In the genomic region with DNA sequence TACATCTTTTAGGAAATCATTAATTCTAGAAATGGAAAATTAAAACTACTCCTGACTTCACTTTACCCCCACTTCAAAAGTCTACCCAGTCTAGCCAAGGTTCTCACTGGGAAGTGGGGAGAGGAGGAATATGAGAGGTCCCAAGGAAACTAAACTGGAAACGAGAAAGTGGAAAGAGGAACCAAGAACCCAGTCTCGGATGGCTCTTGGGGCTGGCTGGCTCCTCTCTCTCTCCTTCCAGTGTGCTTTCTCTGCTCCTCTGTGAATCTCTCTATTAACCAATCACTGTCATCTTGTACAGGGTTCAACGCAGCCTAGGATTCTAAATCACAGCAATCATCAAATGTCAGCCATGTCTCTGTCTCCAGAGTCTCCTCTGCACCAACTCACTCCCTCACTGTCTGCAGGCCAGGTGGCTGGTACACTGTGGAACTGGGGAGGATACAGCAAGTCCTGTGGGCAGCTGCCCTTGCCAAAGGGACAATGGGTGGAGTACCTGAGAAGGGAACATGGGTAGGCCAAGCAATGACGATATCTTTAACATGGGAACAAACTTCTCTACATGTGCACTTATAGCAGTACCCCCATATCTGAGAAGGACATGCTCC, we compare ENCODE assay signal across 10 cellular contexts. TPM values are rescaled to one million over a fixed set of nuclear protein-coding genes. Genes with fewer than 3 reads are reported as not detected.
DNase-seq lines count a peak whose midpoint lies in the region; ATAC-seq and TF ChIP-seq lines count a peak whose summit lies in the region.
"Had no signal": no experiment of that assay in that cellular context is flagged by ENCODE, and none has a peak within 500 bp of the region (broad histone marks: within the 10 kb centered on the region; RNA-seq: fewer than 3 reads in every experiment).

No MANE protein-coding gene starts in this region.

- H3K9ac ChIP-seq in H9 (ENCODE audit: extremely low read depth, insufficient read length, low read length) (no peak overlapping the region), subcutaneous abdominal adipose tissue (ENCODE audit: low read length in 5 of 5) (peak overlapping the region in 1 of 5 donors; percentile 12)

- no peak overlapping the region for H3K4me3 ChIP-seq in subcutaneous abdominal adipose tissue (ENCODE audit: low read depth in 1 of 5, low read length in 5 of 5)
- H3K4me3 ChIP-seq: colonic mucosa had no signal

- no peaks in the 10 kb centered on the region for H3K36me3 ChIP-seq in subcutaneous abdominal adipose tissue (ENCODE audit: control insufficient read depth in 5 of 5, insufficient read depth in 5 of 5, low read length in 5 of 5)
- H3K36me3 ChIP-seq: colonic mucosa had no signal

- no peaks in the 10 kb centered on the region for H3K23me2 ChIP-seq in H9 (ENCODE audit: insufficient read length, low read depth, low read length, poor library complexity, severe bottlenecking)

- no peaks in the 10 kb centered on the region; the same call in 1 of the 2 replicates for H3K4me1 ChIP-seq in H9 (ENCODE audit: insufficient read depth, low read length)
- peaks cover 8 to 80% (median 56%) of the 10 kb centered on the region in 5 donors for H3K4me1 ChIP-seq in subcutaneous abdominal adipose tissue (ENCODE audit: control insufficient read depth in 5 of 5, insufficient read depth in 5 of 5, low read length in 5 of 5)

- no peak overlapping the region for H2AFZ ChIP-seq in H9 (ENCODE audit: low read length)

- H3K18ac ChIP-seq in H9 (ENCODE audit: insufficient read length, low read depth, low read length): no peak overlapping the region

- no peak overlapping the region for H4K5ac ChIP-seq in H9 (ENCODE audit: insufficient read length, low read depth, low read length)

- H3K23ac ChIP-seq in H9 (ENCODE audit: insufficient read length, low read depth, low read length): no peak overlapping the region

- ATAC-seq in activated T-helper 17 cell treated with anti-CD3 and anti-CD28 coated beads, Interleukin-2, amount 50 U/mL, for 72 hours (replicated peaks): no peak
- peak; percentile 27 for ATAC-seq in left colon
- no peak for ATAC-seq in GM19455 (IDR thresholded peaks at IDR 0.05; ENCODE audit: unreplicated experiment)

- H3K27ac ChIP-seq in H9 (ENCODE audit: insufficient read length, low read depth, low read length) (no peak overlapping the region), subcutaneous abdominal adipose tissue (ENCODE audit: low read depth, low read length) (peak overlapping the region; percentile 71)
- H3K27ac ChIP-seq: colonic mucosa had no signal

- no peak overlapping the region for H2AK5ac ChIP-seq in H9 (ENCODE audit: insufficient read length, low read length)

- no peak overlapping the region for H2BK15ac ChIP-seq in H9 (ENCODE audit: low read depth, low read length)

- peaks cover 11% of the 10 kb centered on the region for H3K79me1 ChIP-seq in H9 (ENCODE audit: insufficient read depth, low read depth, low read length, poor library complexity, severe bottlenecking)

- H3K4me2 ChIP-seq in H9 (ENCODE audit: insufficient read depth, insufficient read length, low read length): no peak overlapping the region

- no peak for TF ChIP-seq CTCF in H9 (conservative IDR thresholded peaks at IDR 0.05)

- H3K27ac Mint-ChIP-seq in H9: peak overlapping the region in 2 of 3 experiments; percentile 24 to 74; a peak in 5 of 7 replicates
- H3K27ac Mint-ChIP-seq in activated T-helper 17 cell treated with anti-CD3 and anti-CD28 coated beads, Interleukin-2, amount 50 U/mL, for 72 hours: peak overlapping the region; percentile 56
- H3K27ac Mint-ChIP-seq in activated T-helper 1 cell treated with anti-CD3 and anti-CD28 coated beads, Interleukin-12 subunit alpha, Interleukin-12 subunit beta, Interleukin-2, Interleukin-4 antibody, amounts not matched to agents 30 ng/mL and 10 ng/mL and 1 ng/mL, durations not matched to agents 14 hours and 24 hours and 36 hours: no peak overlapping the region

- H4K8ac ChIP-seq in H9 (replicated peaks; ENCODE audit: insufficient read length, low read depth, low read length): no peak overlapping the region

- no peak overlapping the region for H3K4ac ChIP-seq in H9 (ENCODE audit: low read depth, low read length)

- H2BK20ac ChIP-seq in H9 (ENCODE audit: low read depth, low read length, poor library complexity, severe bottlenecking): no peak overlapping the region

- TF ChIP-seq POLR2A in erythroblast (IDR thresholded peaks at IDR 0.05; ENCODE audit: low read length): no peak

- H3K27me3 Mint-ChIP-seq in H9 (ENCODE audit: low read depth): no peaks in the 10 kb centered on the region
- no peaks in the 10 kb centered on the region for H3K27me3 Mint-ChIP-seq in activated T-helper 17 cell treated with anti-CD3 and anti-CD28 coated beads, Interleukin-2, amount 50 U/mL, for 72 hours
- no peaks in the 10 kb centered on the region for H3K27me3 Mint-ChIP-seq in activated T-helper 1 cell treated with anti-CD3 and anti-CD28 coated beads, Interleukin-12 subunit alpha, Interleukin-12 subunit beta, Interleukin-2, Interleukin-4 antibody, amounts not matched to agents 30 ng/mL and 10 ng/mL and 1 ng/mL, durations not matched to agents 14 hours and 24 hours and 36 hours (ENCODE audit: insufficient read depth)

- WGBS in H9 (ENCODE audit: extremely low coverage, insufficient read length, low lambda C conversion rate): no CpG with 5 or more reads among the region's 4 CpGs

- intact Hi-C loops in left colon (cut with DNase I, micrococcal nuclease): loop anchor here in 1 of 2 donors (5.0 kb wide), 1 partner anchor 50 kb away; no protein-coding TSS in a partner anchor
- intact Hi-C loops in activated T-helper 1 cell treated with anti-CD3 and anti-CD28 coated beads, Interleukin-12 subunit alpha, Interleukin-12 subunit beta, Interleukin-2, Interleukin-4 antibody, amounts not matched to agents 30 ng/mL and 10 ng/mL and 1 ng/mL, durations not matched to agents 14 hours and 24 hours and 36 hours (cut with micrococcal nuclease): no loop called here

- H3K79me2 ChIP-seq in H9 (ENCODE audit: insufficient read depth, low read length): peaks cover 67% of the 10 kb centered on the region

- no peak overlapping the region for H2BK120ac ChIP-seq in H9 (ENCODE audit: low read depth, low read length, poor library complexity, severe bottlenecking)

- H4K91ac ChIP-seq in H9 (ENCODE audit: insufficient read length, low read depth, low read length): no peak overlapping the region

- no peaks in the 10 kb centered on the region for H3K9me3 Mint-ChIP-seq in H9
- no peaks in the 10 kb centered on the region for H3K9me3 Mint-ChIP-seq in activated T-helper 17 cell treated with anti-CD3 and anti-CD28 coated beads, Interleukin-2, amount 50 U/mL, for 72 hours
- H3K9me3 Mint-ChIP-seq in activated T-helper 1 cell treated with anti-CD3 and anti-CD28 coated beads, Interleukin-12 subunit alpha, Interleukin-12 subunit beta, Interleukin-2, Interleukin-4 antibody, amounts not matched to agents 30 ng/mL and 10 ng/mL and 1 ng/mL, durations not matched to agents 14 hours and 24 hours and 36 hours: no peaks in the 10 kb centered on the region

- H3K4me3 Mint-ChIP-seq in H9: no peak overlapping the region
- no peak overlapping the region for H3K4me3 Mint-ChIP-seq in activated T-helper 17 cell treated with anti-CD3 and anti-CD28 coated beads, Interleukin-2, amount 50 U/mL, for 72 hours
- no peak overlapping the region for H3K4me3 Mint-ChIP-seq in activated T-helper 1 cell treated with anti-CD3 and anti-CD28 coated beads, Interleukin-12 subunit alpha, Interleukin-12 subunit beta, Interleukin-2, Interleukin-4 antibody, amounts not matched to agents 30 ng/mL and 10 ng/mL and 1 ng/mL, durations not matched to agents 14 hours and 24 hours and 36 hours

- H3T11ph ChIP-seq in H9 (ENCODE audit: low read length): no peak overlapping the region

- no peak overlapping the region for H2BK5ac ChIP-seq in H9 (ENCODE audit: insufficient read length, low read length)

- no peak overlapping the region for H2BK12ac ChIP-seq in H9 (ENCODE audit: insufficient read length, low read depth, low read length)

- H3K4me1 Mint-ChIP-seq in H9: peaks cover 37 to 41% of the 10 kb centered on the region in 2 experiments
- peaks cover 37% of the 10 kb centered on the region for H3K4me1 Mint-ChIP-seq in activated T-helper 17 cell treated with anti-CD3 and anti-CD28 coated beads, Interleukin-2, amount 50 U/mL, for 72 hours
- H3K4me1 Mint-ChIP-seq in activated T-helper 1 cell treated with anti-CD3 and anti-CD28 coated beads, Interleukin-12 subunit alpha, Interleukin-12 subunit beta, Interleukin-2, Interleukin-4 antibody, amounts not matched to agents 30 ng/mL and 10 ng/mL and 1 ng/mL, durations not matched to agents 14 hours and 24 hours and 36 hours (ENCODE audit: low read depth): peaks cover 30% of the 10 kb centered on the region

- H3K27me3 ChIP-seq in H9 (ENCODE audit: insufficient read depth, low read length) (no peaks in the 10 kb centered on the region), subcutaneous abdominal adipose tissue (ENCODE audit: control insufficient read depth in 5 of 5, insufficient read depth in 4 of 5, low read length in 5 of 5) (no peaks in the 10 kb centered on the region)
- H3K27me3 ChIP-seq: colonic mucosa had no signal

- H4K20me1 ChIP-seq in H9 (ENCODE audit: control insufficient read depth, insufficient read depth, insufficient read length): no peaks in the 10 kb centered on the region

- H3K9me3 ChIP-seq in H9 (ENCODE audit: control insufficient read depth, low read depth, low read length): no peaks in the 10 kb centered on the region
- H3K9me3 ChIP-seq in subcutaneous abdominal adipose tissue (ENCODE audit: control insufficient read depth in 5 of 5, low read length in 5 of 5): no peaks in the 10 kb centered on the region
- H3K9me3 ChIP-seq: colonic mucosa had no signal

- DNase-seq in H9 (no peak), left colon (peak in 1 of 2 donors; percentile 35), erythroblast (lab: John Stamatoyannopoulos, UW) (no peak)
- DNase-seq in activated T-cell treated with anti-CD3 and anti-CD28 coated beads, Interleukin-2, amount 50 U/mL, for 48 hours: no peak
- no peak for DNase-seq in activated T-helper 1 cell treated with anti-CD3 and anti-CD28 coated beads, Interleukin-12 subunit alpha, Interleukin-12 subunit beta, Interleukin-2, Interleukin-4 antibody, amounts not matched to agents 30 ng/mL and 10 ng/mL and 1 ng/mL, durations not matched to agents 14 hours and 24 hours and 36 hours (ENCODE audit: low spot score)
- DNase-seq: colonic mucosa, NCI-H2107 had no signal

- peaks cover 5 to 12% (median 8%) of the 10 kb centered on the region in 3 experiments; a peak in 5 of 7 replicates for H3K36me3 Mint-ChIP-seq in H9 (ENCODE audit: insufficient read depth in 1 of 3, low read depth in 3 of 3)
- H3K36me3 Mint-ChIP-seq in activated T-helper 17 cell treated with anti-CD3 and anti-CD28 coated beads, Interleukin-2, amount 50 U/mL, for 72 hours (ENCODE audit: low read depth): peaks cover 34% of the 10 kb centered on the region
- peaks cover 17% of the 10 kb centered on the region for H3K36me3 Mint-ChIP-seq in activated T-helper 1 cell treated with anti-CD3 and anti-CD28 coated beads, Interleukin-12 subunit alpha, Interleukin-12 subunit beta, Interleukin-2, Interleukin-4 antibody, amounts not matched to agents 30 ng/mL and 10 ng/mL and 1 ng/mL, durations not matched to agents 14 hours and 24 hours and 36 hours (ENCODE audit: low read depth)

- H3K14ac ChIP-seq in H9 (ENCODE audit: insufficient read depth, low read length): no peak overlapping the region

- no peak overlapping the region for H3K56ac ChIP-seq in H9 (ENCODE audit: insufficient read length, low read depth, low read length)

RNA-seq across cellular contexts. Expression of gene GNB1, which starts 33.7 kb away (rescaled TPM):
- total RNA-seq in H9 (2021): 382 and 400 TPM in 2 replicates
- 100 to 1,000 TPM; 266 to 410 TPM for total RNA-seq in activated T-helper 17 cell treated with anti-CD3 and anti-CD28 coated beads, Interleukin-2, amount 50 U/mL, for 72 hours
- 100 to 1,000 TPM; 308 to 326 TPM for total RNA-seq in left colon
- 382 and 398 TPM in 2 replicates for total RNA-seq in activated T-helper 1 cell treated with anti-CD3 and anti-CD28 coated beads, Interleukin-12 subunit alpha, Interleukin-12 subunit beta, Interleukin-2, Interleukin-4 antibody, amounts not matched to agents 30 ng/mL and 10 ng/mL and 1 ng/mL, durations not matched to agents 14 hours and 24 hours and 36 hours

RNA-seq across cellular contexts. Expression of gene CALML6, which starts 57.9 kb away (rescaled TPM):
- total RNA-seq in H9 (2021): 1.4 and 1.7 TPM in 2 replicates
- total RNA-seq in activated T-helper 17 cell treated with anti-CD3 and anti-CD28 coated beads, Interleukin-2, amount 50 U/mL, for 72 hours: 1 to 10 TPM in 1 of 2 donors, under 1 TPM in 1; 0.86 to 1.7 TPM
- total RNA-seq in left colon: under 1 TPM; 0.34 to 0.50 TPM
- total RNA-seq in activated T-helper 1 cell treated with anti-CD3 and anti-CD28 coated beads, Interleukin-12 subunit alpha, Interleukin-12 subunit beta, Interleukin-2, Interleukin-4 antibody, amounts not matched to agents 30 ng/mL and 10 ng/mL and 1 ng/mL, durations not matched to agents 14 hours and 24 hours and 36 hours: 0.36 and 0.51 TPM in 2 replicates
